5 cellular contexts compared by ENCODE assay signal in genomic region chr22:42733394-42733793, GRCh38. TPM values are rescaled to one million over a fixed set of nuclear protein-coding genes. Genes with fewer than 3 reads are reported as not detected.
"Had no signal": no experiment of that assay in that cellular context is flagged by ENCODE, and none has a peak within 500 bp of the region (broad histone marks: within the 10 kb centered on the region; RNA-seq: fewer than 3 reads in every experiment).

No MANE protein-coding gene starts in this region.

RNA-seq across cellular contexts. Expression of gene A4GALT, which starts 12.7 kb away (rescaled TPM):
- total RNA-seq: activated naive CD4-positive, alpha-beta T cell treated with anti-CD3 and anti-CD28 coated beads for 36 hours; activated naive CD8-positive, alpha-beta T cell treated with anti-CD3 and anti-CD28 coated beads, Interleukin-2, amount 10 ng/mL, durations not matched to agents 7 days and 5 days; activated T-cell treated with anti-CD3 and anti-CD28 coated beads, Interleukin-2, amount 50 U/mL, for 4 hours; activated T-helper 1 cell treated with anti-CD3 and anti-CD28 coated beads, Interleukin-12 subunit alpha, Interleukin-12 subunit beta, Interleukin-2, Interleukin-4 antibody, amounts not matched to agents 30 ng/mL and 10 ng/mL and 1 ng/mL, durations not matched to agents 14 hours and 24 hours and 36 hours; activated T-helper 2 cell treated with anti-CD3 and anti-CD28 coated beads, Interferon-gamma antibody, Interleukin-2, Interleukin-4, amounts not matched to agents 10 μg/mL and 5 μg/mL and 100 μg/mL, durations not matched to agents 14 hours and 24 hours and 36 hours had no signal
